23 cellular contexts compared by ENCODE assay signal in genomic region chr4:8127051-8127798, GRCh38. TPM values are rescaled to one million over a fixed set of nuclear protein-coding genes. Genes with fewer than 3 reads are reported as not detected.
DNase-seq lines count a peak whose midpoint lies in the region; ATAC-seq and TF ChIP-seq lines count a peak whose summit lies in the region.
"Had no signal": no experiment of that assay in that cellular context is flagged by ENCODE, and none has a peak within 500 bp of the region (broad histone marks: within the 10 kb centered on the region; RNA-seq: fewer than 3 reads in every experiment).

No MANE protein-coding gene starts in this region.

- WGBS in endodermal cell (ENCODE audit: insufficient coverage in 1 of 2, insufficient read length in 1 of 2), 2 experiments: 94 to 95% methylated on average over 18 to 28 of the region's 28 CpGs
- no CpG with 5 or more reads among the region's 28 CpGs for WGBS in neuronal stem cell (ENCODE audit: extremely low coverage in 2 of 2, insufficient read length in 2 of 2, insufficient replicate concordance in 1 of 2), 2 donors

- peak overlapping the region; percentile 55 for H3K27ac Mint-ChIP-seq in endodermal cell
- H3K27ac Mint-ChIP-seq: CD4-positive, alpha-beta memory T cell had no signal

- H3K4me1 ChIP-seq in BLaER1 (peaks cover 93% of the 10 kb centered on the region), HUES6 (ENCODE audit: control insufficient read depth, insufficient read depth, low read length) (peaks cover 21% of the 10 kb centered on the region), endodermal cell (ENCODE audit: control insufficient read depth, insufficient read depth, low read length) (no peaks in the 10 kb centered on the region), neuronal stem cell (ENCODE audit: control insufficient read depth in 2 of 2, insufficient read depth in 1 of 2, low read depth in 1 of 2, low read length in 2 of 2) (peaks cover 8% of the 10 kb centered on the region in 2 donors), colonic mucosa (no peaks in the 10 kb centered on the region)
- H3K4me1 ChIP-seq: A549, Caco-2 had no signal

- no peak overlapping the region for H2BK120ac ChIP-seq in neuronal stem cell (ENCODE audit: low read depth, low read length)

- no peaks in the 10 kb centered on the region for H3K27me3 Mint-ChIP-seq in endodermal cell (ENCODE audit: insufficient read depth)
- H3K27me3 Mint-ChIP-seq: CD4-positive, alpha-beta memory T cell had no signal

- no peak overlapping the region for H2BK12ac ChIP-seq in neuronal stem cell (ENCODE audit: low read length)

- H3K9ac ChIP-seq in BLaER1 (no peak overlapping the region), HUES6 (ENCODE audit: low read length) (peak overlapping the region; percentile 55), endodermal cell (ENCODE audit: extremely low read depth, low read length, poor library complexity, severe bottlenecking) (no peak overlapping the region), neuronal stem cell (ENCODE audit: low read depth, low read length, poor library complexity) (no peak overlapping the region), colonic mucosa (ENCODE audit: low read depth in 2 of 2, low read length in 2 of 2) (no peak overlapping the region)

- H3K27ac ChIP-seq in BLaER1 (no peak overlapping the region), HUES6 (ENCODE audit: low read depth, low read length) (peak overlapping the region; percentile 50; the same call in 1 of the 2 replicates), endodermal cell (ENCODE audit: low read depth, low read length) (no peak overlapping the region), neuronal stem cell (replicated peaks; ENCODE audit: low read length) (no peak overlapping the region), colonic mucosa (no peak overlapping the region)
- H3K27ac ChIP-seq: A549 had no signal

- no peak overlapping the region for H3K4me3 Mint-ChIP-seq in endodermal cell
- H3K4me3 Mint-ChIP-seq: CD4-positive, alpha-beta memory T cell had no signal

- no peak overlapping the region for H3K4ac ChIP-seq in neuronal stem cell (ENCODE audit: low read length)

- H3K36me3 Mint-ChIP-seq in endodermal cell (ENCODE audit: low read depth): no peaks in the 10 kb centered on the region
- H3K36me3 Mint-ChIP-seq: CD4-positive, alpha-beta memory T cell had no signal

- H3K14ac ChIP-seq in neuronal stem cell (ENCODE audit: low read length): peak overlapping the region; percentile 94

- no peaks in the 10 kb centered on the region for H3K9me3 Mint-ChIP-seq in endodermal cell
- H3K9me3 Mint-ChIP-seq: CD4-positive, alpha-beta memory T cell had no signal

- peak overlapping the region; percentile 21 for H3K23ac ChIP-seq in neuronal stem cell (ENCODE audit: low read depth, low read length, poor library complexity)

- no peak overlapping the region for H2BK5ac ChIP-seq in neuronal stem cell (ENCODE audit: low read length)

- peaks cover 11% of the 10 kb centered on the region for H3K4me1 Mint-ChIP-seq in endodermal cell

- TF ChIP-seq CTCF in endodermal cell (conservative IDR thresholded peaks at IDR 0.05) (no peak), colonic mucosa (IDR thresholded peaks at IDR 0.05) (no peak)

- H4K91ac ChIP-seq in neuronal stem cell (ENCODE audit: low read depth, low read length, poor library complexity): no peak overlapping the region

- H3K27me3 ChIP-seq in BLaER1 (no peaks in the 10 kb centered on the region; the same call in 1 of the 2 replicates), HUES6 (ENCODE audit: control insufficient read depth, insufficient read depth, low read length) (no peaks in the 10 kb centered on the region), endodermal cell (ENCODE audit: control insufficient read depth, insufficient read depth, low read length, poor library complexity, severe bottlenecking) (no peaks in the 10 kb centered on the region), neuronal stem cell (ENCODE audit: control insufficient read depth in 3 of 3, insufficient read depth in 3 of 3, low read depth in 1 of 3, low read length in 3 of 3) (peaks cover 0 to 46% (median 0%) of the 10 kb centered on the region in 3 experiments), colonic mucosa (no peaks in the 10 kb centered on the region)

- ATAC-seq in HG02973 (IDR thresholded peaks at IDR 0.05; ENCODE audit: unreplicated experiment): no peak
- ATAC-seq: A549, Panc1, SK-N-SH treated with all-trans-retinoic acid at 6 μM for 48 hours had no signal

- H4K8ac ChIP-seq in neuronal stem cell (ENCODE audit: low read depth, low read length): no peak overlapping the region

- H3K36me3 ChIP-seq in BLaER1 (no peaks in the 10 kb centered on the region), HUES6 (ENCODE audit: control insufficient read depth, insufficient read depth, low read length) (no peaks in the 10 kb centered on the region), endodermal cell (ENCODE audit: control insufficient read depth, insufficient read depth, low read length) (no peaks in the 10 kb centered on the region), neuronal stem cell (replicated peaks in 1 of 2; ENCODE audit: control insufficient read depth in 2 of 2, insufficient read depth in 2 of 2, low read length in 2 of 2) (no peaks in the 10 kb centered on the region), colonic mucosa (no peaks in the 10 kb centered on the region)

- H2BK15ac ChIP-seq in neuronal stem cell (ENCODE audit: low read length): no peak overlapping the region

- H4K20me1 ChIP-seq in BLaER1: no peaks in the 10 kb centered on the region

- no peak overlapping the region for H2AFZ ChIP-seq in neuronal stem cell (ENCODE audit: low read length)

- H2AK5ac ChIP-seq in neuronal stem cell (ENCODE audit: low read depth, low read length): peak overlapping the region; percentile 58

- peak overlapping the region; percentile 88 for H3K4me2 ChIP-seq in BLaER1
- no peak overlapping the region for H3K4me2 ChIP-seq in neuronal stem cell (ENCODE audit: insufficient read depth, low read length, poor library complexity, severe bottlenecking)
- H3K4me2 ChIP-seq: A549 had no signal

- no peaks in the 10 kb centered on the region for H3K79me1 ChIP-seq in neuronal stem cell (ENCODE audit: low read depth, low read length)

- peak overlapping the region; percentile 36 for H3K18ac ChIP-seq in neuronal stem cell (ENCODE audit: low read length)

- intact Hi-C loops in colonic mucosa (cut with DNase I): no loop called here

- H3K9me3 ChIP-seq in BLaER1: no peaks in the 10 kb centered on the region; the same call in 1 of the 2 replicates
- no peaks in the 10 kb centered on the region for H3K9me3 ChIP-seq in HUES6 (ENCODE audit: control insufficient read depth, insufficient read depth, low read depth, low read length)
- no peaks in the 10 kb centered on the region for H3K9me3 ChIP-seq in endodermal cell (ENCODE audit: control insufficient read depth, low read length)
- no peaks in the 10 kb centered on the region for H3K9me3 ChIP-seq in neuronal stem cell (replicated peaks in 1 of 2; ENCODE audit: control insufficient read depth in 2 of 2, insufficient read depth in 1 of 2, low read depth in 1 of 2, low read length in 2 of 2)
- H3K9me3 ChIP-seq in colonic mucosa: no peaks in the 10 kb centered on the region
- H3K9me3 ChIP-seq: A549, Caco-2 had no signal

- no peak overlapping the region for H3K4me3 ChIP-seq in BLaER1
- H3K4me3 ChIP-seq in HUES6 (ENCODE audit: low read depth, low read length): no peak overlapping the region
- H3K4me3 ChIP-seq in endodermal cell (ENCODE audit: low read length): no peak overlapping the region
- no peak overlapping the region for H3K4me3 ChIP-seq in neuronal stem cell (ENCODE audit: low read length in 2 of 2)
- H3K4me3 ChIP-seq in colonic mucosa: no peak overlapping the region
- H3K4me3 ChIP-seq: A549 had no signal

- DNase-seq in endodermal cell (no peak), neuronal stem cell (ENCODE audit: low spot score) (no peak), DMS79 treated with DMSO at 0.1 percent for 48 hours (lab: John Stamatoyannopoulos, UW) (no peak), colonic mucosa (no peak), NCI-H2081 (lab: John Stamatoyannopoulos, UW) (no peak)
- DNase-seq: Caco-2; CD4-positive, alpha-beta memory T cell; DMS 273 treated with DMSO at 0.1 percent for 48 hours; DND-41; HCEC 1CT; Kasumi-1; NCI-H1694 treated with DMSO at 0.1 percent for 48 hours; NCI-H2107; NCI-H2227 treated with DMSO at 0.1 percent for 48 hours; NCI-H510A treated with DMSO at 0.1 percent for 48 hours; NCI-H774; NK-92 treated with Interleukin-12 subunit alpha and Interleukin-12 subunit beta, amount 100 ng/mL, for 24 hours had no signal

RNA-seq across cellular contexts. Expression of gene ABLIM2, which starts 31.4 kb away (rescaled TPM):
- total RNA-seq in endodermal cell: 1 to 10 TPM in 1 of 2 donors, under 1 TPM in 1; 0.35 to 1.6 TPM
- polyA plus RNA-seq in endodermal cell (2013, experiment 1 of 2): 1.4 TPM
- 2.5 TPM for polyA plus RNA-seq in endodermal cell (2013, experiment 2 of 2)
- 0.78 TPM for polyA plus RNA-seq in neuronal stem cell (2013, experiment 1 of 2)
- polyA plus RNA-seq in neuronal stem cell (2013, experiment 2 of 2): 0.93 TPM
- 10 to 100 TPM; 11.1 to 11.5 TPM for total RNA-seq in colonic mucosa

Comparison
In these comparisons a context has a peak if more than half of its experiments do, and no peak if none do; other contexts are left out.
1. RNA of gene ABLIM2, which starts 31.4 kb away (total RNA-seq): 11.1 to 11.5 TPM in colonic mucosa; 0.35 to 1.6 TPM in endodermal cell; every median in the first group is over 4 times any median in the second.